ENCODE assay signal across 28 cellular contexts in the genomic region with DNA sequence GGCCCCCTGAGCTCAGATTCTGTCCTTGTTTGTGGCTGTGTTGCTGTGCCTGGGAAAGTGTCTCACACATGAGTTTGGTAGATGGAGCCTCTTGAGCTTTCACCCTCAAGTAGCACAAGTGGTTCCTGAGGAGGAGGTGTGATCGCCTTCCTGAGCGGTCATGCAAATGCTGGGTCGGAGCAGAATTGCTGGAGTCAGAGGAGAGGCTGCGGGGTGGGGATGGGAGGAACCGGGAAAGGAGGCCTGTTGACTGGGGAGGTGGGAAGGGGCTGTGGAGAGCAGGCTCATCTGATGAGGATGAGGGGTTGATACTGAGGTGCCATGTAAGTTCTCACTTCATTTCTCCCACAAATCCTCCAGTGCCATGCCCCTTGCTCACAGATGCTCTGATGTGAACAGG. TPM values are rescaled to one million over a fixed set of nuclear protein-coding genes. Genes with fewer than 3 reads are reported as not detected.
A peak's percentile ranks its signal among the peaks of the same experiment; 100 is the strongest.
DNase-seq lines count a peak whose midpoint lies in the region; ATAC-seq and TF ChIP-seq lines count a peak whose summit lies in the region.
"Had no signal": no experiment of that assay in that cellular context is flagged by ENCODE, and none has a peak within 500 bp of the region (broad histone marks: within the 10 kb centered on the region; RNA-seq: fewer than 3 reads in every experiment).

No MANE protein-coding gene starts in this region.

- H3K4me1 Mint-ChIP-seq in activated naive CD4-positive, alpha-beta T cell treated with anti-CD3 and anti-CD28 coated beads, Interleukin-2, amount 10 ng/mL, durations not matched to agents 7 days and 5 days = no peaks in the 10 kb centered on the region
- peaks cover 4 to 13% of the 10 kb centered on the region in 2 donors for H3K4me1 Mint-ChIP-seq in effector memory CD8-positive, alpha-beta T cell (ENCODE audit: low read depth in 2 of 2)
- H3K4me1 Mint-ChIP-seq in stimulated activated effector memory CD8-positive, alpha-beta T cell treated with anti-CD3 and anti-CD28 coated beads, Interleukin-12 subunit alpha, Interleukin-12 subunit beta, amount 100 ng/mL, for 72 hours = peaks cover 12% of the 10 kb centered on the region
- H3K4me1 Mint-ChIP-seq: nephron had no signal

- TF ChIP-seq POLR2A in sigmoid colon (IDR thresholded peaks at IDR 0.05) = no peak

- POLR2A ChIA-PET in HEK293 (lab: Yijun Ruan, JAX) = no interaction called here

- peaks cover 0 to 3% of the 10 kb centered on the region in 2 experiments; a peak in 1 of 3 replicates for H3K36me3 ChIP-seq in HEK293 (ENCODE audit: control insufficient read depth in 2 of 2, insufficient read depth in 1 of 2, low read length in 2 of 2)
- no peaks in the 10 kb centered on the region for H3K36me3 ChIP-seq in sigmoid colon
- H3K36me3 ChIP-seq: ovary had no signal

- no peak overlapping the region for H3K4me3 Mint-ChIP-seq in activated naive CD4-positive, alpha-beta T cell treated with anti-CD3 and anti-CD28 coated beads, Interleukin-2, amount 10 ng/mL, durations not matched to agents 7 days and 5 days
- no peak overlapping the region for H3K4me3 Mint-ChIP-seq in effector memory CD8-positive, alpha-beta T cell
- H3K4me3 Mint-ChIP-seq in stimulated activated effector memory CD8-positive, alpha-beta T cell treated with anti-CD3 and anti-CD28 coated beads, Interleukin-12 subunit alpha, Interleukin-12 subunit beta, amount 100 ng/mL, for 72 hours = no peak overlapping the region
- H3K4me3 Mint-ChIP-seq: brain, HFFc6, nephron had no signal

- H3K27ac ChIP-seq in HEK293 (ENCODE audit: extremely low read depth, low read depth, low read length) = no peak overlapping the region
- H3K27ac ChIP-seq in sigmoid colon = no peak overlapping the region
- H3K27ac ChIP-seq: GM23248, ovary, SK-N-MC, upper lobe of left lung had no signal

- no peaks in the 10 kb centered on the region for H3K4me1 ChIP-seq in HEK293 (ENCODE audit: control insufficient read depth, insufficient read depth, low read length)
- no peaks in the 10 kb centered on the region for H3K4me1 ChIP-seq in sigmoid colon

- intact Hi-C loops in sigmoid colon (cut with DNase I) = no loop called here

- TF ChIP-seq EP300 in sigmoid colon (IDR thresholded peaks at IDR 0.05) = no peak

- no peak for ATAC-seq in effector memory CD8-positive, alpha-beta T cell (replicated peaks)
- no peak for ATAC-seq in stimulated activated effector memory CD8-positive, alpha-beta T cell treated with anti-CD3 and anti-CD28 coated beads, Interleukin-12 subunit alpha, Interleukin-12 subunit beta, amount 100 ng/mL, for 72 hours
- no peak for ATAC-seq in GM21528 (IDR thresholded peaks at IDR 0.05; ENCODE audit: low FRiP score, unreplicated experiment)

- no peak for TF ChIP-seq CTCF in HEK293 (tag by site-specific recombination; IDR thresholded peaks at IDR 0.05)
- TF ChIP-seq CTCF in GM20000 (IDR thresholded peaks at IDR 0.05; ENCODE audit: extremely low read depth, missing control alignments) = no peak
- no peak for TF ChIP-seq CTCF in sigmoid colon (IDR thresholded peaks at IDR 0.05)

- no peaks in the 10 kb centered on the region for H3K27me3 ChIP-seq in sigmoid colon
- H3K27me3 ChIP-seq: ovary, upper lobe of left lung had no signal

- H3K36me3 Mint-ChIP-seq in activated naive CD4-positive, alpha-beta T cell treated with anti-CD3 and anti-CD28 coated beads, Interleukin-2, amount 10 ng/mL, durations not matched to agents 7 days and 5 days = peaks cover 66% of the 10 kb centered on the region
- peaks cover 86% of the 10 kb centered on the region for H3K36me3 Mint-ChIP-seq in effector memory CD8-positive, alpha-beta T cell (ENCODE audit: insufficient read depth)
- peaks cover 85% of the 10 kb centered on the region for H3K36me3 Mint-ChIP-seq in stimulated activated effector memory CD8-positive, alpha-beta T cell treated with anti-CD3 and anti-CD28 coated beads, Interleukin-12 subunit alpha, Interleukin-12 subunit beta, amount 100 ng/mL, for 72 hours

- DNase-seq in activated naive CD4-positive, alpha-beta T cell treated with anti-CD3 and anti-CD28 coated beads, Interleukin-2, amount 10 ng/mL, durations not matched to agents 7 days and 5 days = no peak
- DNase-seq in activated naive CD4-positive, alpha-beta T cell treated with anti-CD3 and anti-CD28 coated beads, Interleukin-2, amount 50 U/mL, for 16 hours = no peak
- no peak for DNase-seq in effector memory CD8-positive, alpha-beta T cell
- DNase-seq in stimulated activated effector memory CD8-positive, alpha-beta T cell treated with anti-CD3 and anti-CD28 coated beads, Interleukin-12 subunit alpha, Interleukin-12 subunit beta, amount 100 ng/mL, for 72 hours (ENCODE audit: low spot score in 2 of 2) = no peak
- DNase-seq in GM20000 (ENCODE audit: low spot score) (no peak), sigmoid colon (no peak)
- DNase-seq: activated CD4-positive, alpha-beta T cell treated with anti-CD3 and anti-CD28 coated beads for 48 hours; activated CD8-positive, alpha-beta memory T cell treated with anti-CD3 and anti-CD28 coated beads, Interleukin-2, amount 50 U/mL, for 48 hours; C1 segment of cervical spinal cord; DMS 273 treated with DMSO at 0.1 percent for 48 hours; GM23248; HFFc6; islet precursor cell; left ventricle myocardium superior; NCI-H146; NCI-H446; OCI-M1; ovary; retina; stimulated activated CD4-positive, alpha-beta T cell treated with anti-CD3 and anti-CD28 coated beads, Interleukin-2, amount 100 ng/mL, for 24 hours; substantia nigra; upper lobe of left lung had no signal

- CTCF ChIA-PET in activated naive CD4-positive, alpha-beta T cell treated with anti-CD3 and anti-CD28 coated beads, Interleukin-2, amount 10 ng/mL, durations not matched to agents 7 days and 5 days (lab: Charles Lee) = interaction anchor here (0.5 kb wide), 1 partner anchor 27 kb away, joined by 3 read pairs; no protein-coding TSS in a partner anchor
- CTCF ChIA-PET in HEK293 (lab: Yijun Ruan, JAX) = interaction anchor here (0.7 kb wide), 1 partner anchor 16 kb away, joined by 3 read pairs; no protein-coding TSS in a partner anchor

- peaks cover 10% of the 10 kb centered on the region for H3K9me3 Mint-ChIP-seq in activated naive CD4-positive, alpha-beta T cell treated with anti-CD3 and anti-CD28 coated beads, Interleukin-2, amount 10 ng/mL, durations not matched to agents 7 days and 5 days
- no peaks in the 10 kb centered on the region for H3K9me3 Mint-ChIP-seq in effector memory CD8-positive, alpha-beta T cell
- H3K9me3 Mint-ChIP-seq in stimulated activated effector memory CD8-positive, alpha-beta T cell treated with anti-CD3 and anti-CD28 coated beads, Interleukin-12 subunit alpha, Interleukin-12 subunit beta, amount 100 ng/mL, for 72 hours = no peaks in the 10 kb centered on the region

- H3K9me3 ChIP-seq in HEK293 (ENCODE audit: control insufficient read depth, insufficient read depth, low read depth, low read length) = no peaks in the 10 kb centered on the region
- peaks cover 0 to 7% (median 0%) of the 10 kb centered on the region in 4 donors for H3K9me3 ChIP-seq in sigmoid colon

- 97 to 98% methylated on average over 5 of the region's 5 CpGs for WGBS in sigmoid colon, 2 donors

- no peak overlapping the region for H3K4me3 ChIP-seq in HEK293 (ENCODE audit: low read depth, low read length)
- H3K4me3 ChIP-seq in sigmoid colon = no peak overlapping the region
- H3K4me3 ChIP-seq: GM23248, ovary, SK-N-MC, smooth muscle cell, upper lobe of left lung had no signal

- H3K27ac Mint-ChIP-seq in activated naive CD4-positive, alpha-beta T cell treated with anti-CD3 and anti-CD28 coated beads, Interleukin-2, amount 10 ng/mL, durations not matched to agents 7 days and 5 days = peak overlapping the region; percentile 62
- H3K27ac Mint-ChIP-seq in effector memory CD8-positive, alpha-beta T cell = peak overlapping the region; percentile 74 to 90
- H3K27ac Mint-ChIP-seq in stimulated activated effector memory CD8-positive, alpha-beta T cell treated with anti-CD3 and anti-CD28 coated beads, Interleukin-12 subunit alpha, Interleukin-12 subunit beta, amount 100 ng/mL, for 72 hours = peak overlapping the region; percentile 88
- H3K27ac Mint-ChIP-seq: brain, HFFc6, nephron had no signal

- H3K27me3 Mint-ChIP-seq in activated naive CD4-positive, alpha-beta T cell treated with anti-CD3 and anti-CD28 coated beads, Interleukin-2, amount 10 ng/mL, durations not matched to agents 7 days and 5 days = no peaks in the 10 kb centered on the region
- H3K27me3 Mint-ChIP-seq in effector memory CD8-positive, alpha-beta T cell = no peaks in the 10 kb centered on the region

TF ChIP-seq in HEK293, 187 proteins besides CTCF, POLR2A, EP300 and RAD21 (continues in another document):
- TF ChIP-seq ZNF140 (tag by site-specific recombination; IDR thresholded peaks at IDR 0.05) = peak; percentile 94; the same call in 1 of the 2 replicates
- no peak for TF ChIP-seq ZNF223 (tag by site-specific recombination; IDR thresholded peaks at IDR 0.05)
- TF ChIP-seq ZNF747 (tag by site-specific recombination; IDR thresholded peaks at IDR 0.05) = no peak
- no peak for TF ChIP-seq PATZ1 (tag by site-specific recombination; IDR thresholded peaks at IDR 0.05)
- TF ChIP-seq ZNF366 (tag by site-specific recombination; conservative IDR thresholded peaks at IDR 0.05) = no peak
- no peak for TF ChIP-seq RBAK (tag by site-specific recombination; IDR thresholded peaks at IDR 0.05)
- TF ChIP-seq REPIN1 (tag by site-specific recombination; IDR thresholded peaks at IDR 0.05; ENCODE audit: low read depth) = no peak
- TF ChIP-seq KLF16 (tag by site-specific recombination; IDR thresholded peaks at IDR 0.05) = no peak

RNA-seq across cellular contexts. Expression of gene ATG16L1, which starts 48.4 kb away (rescaled TPM):
- total RNA-seq in sigmoid colon = 10 to 100 TPM; 19.6 to 37.3 (median 32.4) TPM
- polyA plus RNA-seq in sigmoid colon = 10 to 100 TPM; 16.2 to 19.2 (median 18.2) TPM
